6 cellular contexts compared by ENCODE assay signal in the genomic region with DNA sequence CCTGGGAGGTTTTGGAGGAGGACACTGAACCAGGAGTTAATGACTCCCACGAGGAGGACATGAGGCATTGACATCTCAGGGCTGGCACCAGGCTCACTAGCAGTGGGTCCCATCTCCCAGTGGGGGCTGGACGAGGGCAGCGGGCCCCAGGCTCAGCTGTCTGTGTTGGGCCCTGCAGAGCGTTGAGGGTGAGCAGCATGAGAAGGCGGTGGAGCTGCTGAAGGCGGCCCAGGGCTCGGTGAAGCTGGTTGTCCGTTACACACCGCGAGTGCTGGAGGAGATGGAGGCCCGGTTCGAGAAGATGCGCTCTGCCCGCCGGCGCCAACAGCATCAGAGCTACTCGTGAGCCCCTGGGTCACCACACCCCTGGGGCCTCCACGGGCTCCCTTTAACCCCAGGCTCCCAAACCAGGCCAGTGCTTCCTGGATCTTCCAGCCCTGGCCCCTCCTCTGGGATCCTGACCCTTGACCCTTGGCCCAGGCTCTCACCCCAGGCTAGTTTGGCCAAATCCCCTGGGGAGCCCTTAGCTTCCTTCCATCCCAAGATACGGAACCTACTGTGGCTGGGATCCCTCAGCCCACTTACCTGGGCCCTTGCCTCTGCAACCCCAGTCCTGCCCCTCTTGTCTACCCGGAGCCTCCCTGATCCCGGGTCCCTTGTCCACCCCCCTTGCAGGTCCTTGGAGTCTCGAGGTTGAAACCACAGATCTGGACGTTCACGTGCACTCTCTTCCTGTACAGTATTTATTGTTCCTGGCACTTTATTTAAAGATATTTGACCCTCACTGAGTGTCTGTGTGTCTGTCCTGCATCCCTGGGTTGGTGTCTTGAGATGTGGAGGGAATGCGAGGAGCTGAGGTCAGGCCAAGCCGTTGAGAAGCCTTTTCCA. TPM values are rescaled to one million over a fixed set of nuclear protein-coding genes. Genes with fewer than 3 reads are reported as not detected.
DNase-seq lines count a peak whose midpoint lies in the region; ATAC-seq and TF ChIP-seq lines count a peak whose summit lies in the region.

No MANE protein-coding gene starts in this region.

- no peak overlapping the region for H3K9ac ChIP-seq in iPS-18a (ENCODE audit: low read length)

- ATAC-seq in Right ventricle myocardium inferior (no peak), GM19455 (IDR thresholded peaks at IDR 0.05; ENCODE audit: unreplicated experiment) (no peak)

- H3K27ac ChIP-seq in cardiac muscle cell: peak overlapping the region; percentile 94
- H3K27ac ChIP-seq in iPS-18a (ENCODE audit: low read length): no peak overlapping the region
- peak overlapping the region; percentile 92 for H3K27ac ChIP-seq in vagina

- H3K4me1 ChIP-seq in cardiac muscle cell (ENCODE audit: low read depth) (peaks cover 20% of the 10 kb centered on the region), iPS-18a (ENCODE audit: control insufficient read depth, low read depth, low read length) (peaks cover 3% of the 10 kb centered on the region), vagina (peaks cover 42% of the 10 kb centered on the region)

- no peak for TF ChIP-seq POLR2A in vagina (IDR thresholded peaks at IDR 0.05)

- intact Hi-C loops in Right ventricle myocardium inferior (cut with DNase I): loop anchor here (2.0 kb wide), 1 partner anchor 31 kb away; no protein-coding TSS in a partner anchor
- intact Hi-C loops in vagina (cut with DNase I): no loop called here

- DNase-seq in cardiac muscle cell (ENCODE audit: low read depth in 1 of 2, low spot score in 1 of 2) (no peak), Right ventricle myocardium inferior (ENCODE audit: missing footprints) (no peak), vagina (ENCODE audit: extremely low spot score in 2 of 2) (peak in 1 of 2 donors; percentile 85), SW 1271 (lab: John Stamatoyannopoulos, UW) (no peak)

- TF ChIP-seq CTCF in cardiac muscle cell (IDR thresholded peaks at IDR 0.05; ENCODE audit: low read depth, low read length): no peak
- TF ChIP-seq CTCF in vagina (IDR thresholded peaks at IDR 0.05): no peak

- peak overlapping the region; percentile 66 for H3K4me3 ChIP-seq in cardiac muscle cell
- peak overlapping the region; percentile 81 for H3K4me3 ChIP-seq in iPS-18a (ENCODE audit: low read length)
- H3K4me3 ChIP-seq in vagina: peak overlapping the region; percentile 64 to 73

- H3K27me3 ChIP-seq in cardiac muscle cell: peaks cover 15% of the 10 kb centered on the region
- peaks cover 24% of the 10 kb centered on the region for H3K27me3 ChIP-seq in iPS-18a (ENCODE audit: control insufficient read depth, insufficient read depth, low read length)
- no peaks in the 10 kb centered on the region for H3K27me3 ChIP-seq in vagina

- H3K9me3 ChIP-seq in cardiac muscle cell (ENCODE audit: low read depth) (no peaks in the 10 kb centered on the region), iPS-18a (ENCODE audit: control insufficient read depth, low read depth, low read length) (no peaks in the 10 kb centered on the region), vagina (no peaks in the 10 kb centered on the region)

- H3K36me3 ChIP-seq in cardiac muscle cell: no peaks in the 10 kb centered on the region
- H3K36me3 ChIP-seq in iPS-18a (ENCODE audit: control insufficient read depth, low read depth, low read length): no peaks in the 10 kb centered on the region
- H3K36me3 ChIP-seq in vagina: no peaks in the 10 kb centered on the region

RNA-seq across cellular contexts. Expression of a gene that starts 1.0 kb away (rescaled TPM):
- 2.1 and 12.5 TPM in 2 replicates for total RNA-seq in cardiac muscle cell
- 3.7 and 9.6 TPM in 2 replicates for polyA plus RNA-seq in cardiac muscle cell
- total RNA-seq in Right ventricle myocardium inferior: 1.8 TPM
- total RNA-seq in vagina: not detected

RNA-seq across cellular contexts. Expression of a gene that starts 1.4 kb away (rescaled TPM):
- total RNA-seq in cardiac muscle cell (27.3 and 30.4 TPM in 2 replicates), Right ventricle myocardium inferior (4.1 TPM), vagina (4.7 TPM)
- 29.3 and 32.5 TPM in 2 replicates for polyA plus RNA-seq in cardiac muscle cell

RNA-seq across cellular contexts. Expression of a gene that starts 3.8 kb away (rescaled TPM):
- total RNA-seq in cardiac muscle cell (20.0 and 24.5 TPM in 2 replicates), Right ventricle myocardium inferior (21.1 TPM), vagina (23.8 TPM)
- 34.6 and 37.8 TPM in 2 replicates for polyA plus RNA-seq in cardiac muscle cell

RNA-seq across cellular contexts. Expression of a gene that starts 32.7 kb away (rescaled TPM):
- total RNA-seq in cardiac muscle cell (396 and 598 TPM in 2 replicates), Right ventricle myocardium inferior (110 TPM), vagina (380 TPM)
- 470 and 492 TPM in 2 replicates for polyA plus RNA-seq in cardiac muscle cell

RNA-seq across cellular contexts. Expression of a gene that starts 37.3 kb away (rescaled TPM):
- total RNA-seq in cardiac muscle cell: 255 and 389 TPM in 2 replicates
- polyA plus RNA-seq in cardiac muscle cell: 184 and 255 TPM in 2 replicates
- 843 TPM for total RNA-seq in Right ventricle myocardium inferior
- 0.25 TPM for total RNA-seq in vagina
